Comparison of ENCODE assay signal across 13 cellular contexts in the genomic region with DNA sequence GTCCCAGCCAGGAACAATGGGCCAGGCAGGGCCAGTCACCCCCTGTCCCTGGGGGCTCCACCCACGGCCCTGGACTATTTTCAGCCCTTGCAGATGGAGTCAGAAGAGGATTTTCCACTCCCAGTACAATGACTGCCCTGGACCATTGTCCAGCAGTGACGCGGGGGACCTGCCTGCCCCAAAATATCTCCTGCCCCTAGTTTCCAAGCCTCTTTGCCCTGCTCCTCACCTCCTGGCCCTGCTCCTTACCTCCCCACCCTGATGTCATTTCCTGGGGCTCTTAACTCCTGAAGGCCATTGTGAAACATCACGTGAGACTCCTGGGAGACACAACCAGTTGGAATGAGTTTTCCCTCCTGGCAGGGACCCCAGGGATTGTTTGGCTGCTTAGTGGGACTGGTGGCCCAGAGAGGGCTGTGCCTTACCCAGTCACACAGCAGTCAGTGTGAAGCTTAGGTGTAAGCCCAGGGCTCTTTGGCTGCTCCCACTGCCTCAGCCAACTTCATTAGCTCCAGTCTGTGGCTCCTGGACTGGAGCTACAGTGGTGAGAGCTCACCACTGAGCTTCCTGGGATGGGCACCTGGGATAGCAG. TPM values are rescaled to one million over a fixed set of nuclear protein-coding genes. Genes with fewer than 3 reads are reported as not detected.
DNase-seq lines count a peak whose midpoint lies in the region; ATAC-seq, FAIRE-seq and TF ChIP-seq lines count a peak whose summit lies in the region.
"Had no signal": no experiment of that assay in that cellular context is flagged by ENCODE, and none has a peak within 500 bp of the region (broad histone marks: within the 10 kb centered on the region; RNA-seq: fewer than 3 reads in every experiment).

No MANE protein-coding gene starts in this region.

- in situ Hi-C loops in HepG2 (cut with HindIII; ENCODE audit: extremely low pct_ligation_motif_present, low pct_unique_long_range_greater_than_20kb) (loop anchor here (5.0 kb wide), 1 partner anchor 47 kb away; no protein-coding TSS in a partner anchor), transverse colon (cut with MboI; ENCODE audit: low pct_ligation_motif_present in 1 of 4, low pct_unique_long_range_greater_than_20kb in 1 of 4, low sequenced_read_pairs in 3 of 4) (loop anchor here in 1 of 4 donors (10.0 kb wide), 1 partner anchor 405 kb away; no protein-coding TSS in a partner anchor)

- no peak for FAIRE-seq in HepG2 (lab: Jason Lieb, UNC)

- H3K4me1 Mint-ChIP-seq in natural killer cell treated with Interleukin-12 subunit alpha and Interleukin-12 subunit beta and Interleukin-15 and Interleukin-18, amount 100 ng/mL, for 72 hours (ENCODE audit: low read depth in 2 of 2) = peaks cover 0 to 6% of the 10 kb centered on the region in 2 donors
- peaks cover 0 to 6% of the 10 kb centered on the region in 2 donors for H3K4me1 Mint-ChIP-seq in natural killer cell
- peaks cover 4% of the 10 kb centered on the region for H3K4me1 Mint-ChIP-seq in activated CD4-positive, alpha-beta memory T cell treated with anti-CD3 and anti-CD28 coated beads, Interleukin-2, amount 10 ng/mL, durations not matched to agents 7 days and 5 days

- intact Hi-C loops in natural killer cell (cut with micrococcal nuclease) (no loop called here), HepG2 (cut with micrococcal nuclease; ENCODE audit: unreplicated experiment) (no loop called here), aorta (cut with DNase I) (loop anchor here (2.0 to 10.0 kb wide), 4 partner anchors 49 to 415 kb away; no protein-coding TSS in a partner anchor), transverse colon (cut with DNase I; ENCODE audit: low total_unique reads) (loop anchor here (5.0 kb wide), 1 partner anchor 53 kb away; no protein-coding TSS in a partner anchor)

- no peaks in the 10 kb centered on the region for H3K9me3 Mint-ChIP-seq in natural killer cell treated with Interleukin-12 subunit alpha and Interleukin-12 subunit beta and Interleukin-15 and Interleukin-18, amount 100 ng/mL, for 72 hours
- no peaks in the 10 kb centered on the region for H3K9me3 Mint-ChIP-seq in natural killer cell
- no peaks in the 10 kb centered on the region for H3K9me3 Mint-ChIP-seq in activated CD4-positive, alpha-beta memory T cell treated with anti-CD3 and anti-CD28 coated beads, Interleukin-2, amount 10 ng/mL, durations not matched to agents 7 days and 5 days
- H3K9me3 Mint-ChIP-seq: GM23338 had no signal

- H3K4me3 Mint-ChIP-seq in natural killer cell treated with Interleukin-12 subunit alpha and Interleukin-12 subunit beta and Interleukin-15 and Interleukin-18, amount 100 ng/mL, for 72 hours = no peak overlapping the region
- no peak overlapping the region for H3K4me3 Mint-ChIP-seq in natural killer cell
- no peak overlapping the region for H3K4me3 Mint-ChIP-seq in activated CD4-positive, alpha-beta memory T cell treated with anti-CD3 and anti-CD28 coated beads, Interleukin-2, amount 10 ng/mL, durations not matched to agents 7 days and 5 days
- H3K4me3 Mint-ChIP-seq: brain, GM23338 had no signal

- POLR2A ChIA-PET in HepG2 (lab: Yijun Ruan, JAX) = no interaction called here
- POLR2A ChIA-PET in activated CD4-positive, alpha-beta memory T cell treated with anti-CD3 and anti-CD28 coated beads, Interleukin-2, amount 10 ng/mL, durations not matched to agents 7 days and 5 days (lab: Charles Lee) = no interaction called here

- no peak for TF ChIP-seq POLR2A in HepG2 (IDR thresholded peaks at IDR 0.05; ENCODE audit: insufficient read depth in 1 of 2, low read depth in 2 of 2, low read length in 2 of 2)
- TF ChIP-seq POLR2A in transverse colon (IDR thresholded peaks at IDR 0.05) = no peak

- H3K79me2 ChIP-seq in HepG2 (ENCODE audit: insufficient read depth, low read length) = no peaks in the 10 kb centered on the region

- peaks cover 0 to 5% of the 10 kb centered on the region in 2 donors for H3K27me3 Mint-ChIP-seq in natural killer cell treated with Interleukin-12 subunit alpha and Interleukin-12 subunit beta and Interleukin-15 and Interleukin-18, amount 100 ng/mL, for 72 hours
- H3K27me3 Mint-ChIP-seq in natural killer cell (ENCODE audit: low read depth in 2 of 2) = peaks cover 0 to 3% of the 10 kb centered on the region in 2 donors
- peaks cover 6% of the 10 kb centered on the region for H3K27me3 Mint-ChIP-seq in activated CD4-positive, alpha-beta memory T cell treated with anti-CD3 and anti-CD28 coated beads, Interleukin-2, amount 10 ng/mL, durations not matched to agents 7 days and 5 days

- H3K36me3 ChIP-seq in HepG2 (replicated peaks in 1 of 2; ENCODE audit: control insufficient read depth in 1 of 2, insufficient read depth in 2 of 2, low read length in 2 of 2) (no peaks in the 10 kb centered on the region), aorta (ENCODE audit: control insufficient read depth in 1 of 2, insufficient read depth in 2 of 2, low read length in 1 of 2) (no peaks in the 10 kb centered on the region), transverse colon (no peaks in the 10 kb centered on the region)

- peaks cover 36% of the 10 kb centered on the region for H3K4me1 ChIP-seq in HepG2 (ENCODE audit: insufficient read depth, low read length)
- H3K4me1 ChIP-seq in aorta (ENCODE audit: control insufficient read depth in 1 of 2, insufficient read depth in 2 of 2, low read length in 2 of 2) = no peaks in the 10 kb centered on the region
- peaks cover 0 to 4% (median 0%) of the 10 kb centered on the region in 4 donors for H3K4me1 ChIP-seq in transverse colon

- no peaks in the 10 kb centered on the region for H3K36me3 Mint-ChIP-seq in natural killer cell treated with Interleukin-12 subunit alpha and Interleukin-12 subunit beta and Interleukin-15 and Interleukin-18, amount 100 ng/mL, for 72 hours
- H3K36me3 Mint-ChIP-seq in natural killer cell = no peaks in the 10 kb centered on the region
- H3K36me3 Mint-ChIP-seq in activated CD4-positive, alpha-beta memory T cell treated with anti-CD3 and anti-CD28 coated beads, Interleukin-2, amount 10 ng/mL, durations not matched to agents 7 days and 5 days (ENCODE audit: low read depth) = no peaks in the 10 kb centered on the region
- H3K36me3 Mint-ChIP-seq: brain had no signal

- 58% methylated on average over 4 of the region's 4 CpGs for WGBS in HepG2 (ENCODE audit: low lambda C conversion rate)
- WGBS in aorta, 2 donors = 4 to 5% methylated on average over 4 of the region's 4 CpGs
- WGBS in transverse colon (ENCODE audit: low coverage in 1 of 2), 2 donors = 67 to 100% methylated on average over 1 to 4 of the region's 4 CpGs

- no peak for ATAC-seq in natural killer cell treated with Interleukin-12 subunit alpha and Interleukin-12 subunit beta and Interleukin-15 and Interleukin-18, amount 100 ng/mL, for 72 hours
- no peak for ATAC-seq in natural killer cell
- peak; percentile 14 for ATAC-seq in esophagus mucosa
- ATAC-seq in HepG2 = no peak
- peak; percentile 49 for ATAC-seq in aorta (ENCODE audit: low FRiP score)
- ATAC-seq in GM21825 (IDR thresholded peaks at IDR 0.05; ENCODE audit: unreplicated experiment) = no peak

- H3K4me3 ChIP-seq in HepG2 (replicated peaks in 1 of 3; ENCODE audit: insufficient read depth in 1 of 3, low read depth in 2 of 3, low read length in 3 of 3) (no peak overlapping the region), aorta (ENCODE audit: low read length in 2 of 2) (no peak overlapping the region), transverse colon (no peak overlapping the region)
- H3K4me3 ChIP-seq: GM23338 had no signal

- no peak for TF ChIP-seq CTCF in natural killer cell (IDR thresholded peaks at IDR 0.05)
- no peak for TF ChIP-seq CTCF in HepG2 (CRISPR knock-in tag; IDR thresholded peaks at IDR 0.05)
- no peak for TF ChIP-seq CTCF in transverse colon (IDR thresholded peaks at IDR 0.05)

- CTCF ChIA-PET in HepG2 (lab: Yijun Ruan, JAX; ENCODE audit: low intra/inter-chr PET ratio, low total read pairs) = no interaction called here
- CTCF ChIA-PET in activated CD4-positive, alpha-beta memory T cell treated with anti-CD3 and anti-CD28 coated beads, Interleukin-2, amount 10 ng/mL, durations not matched to agents 7 days and 5 days (lab: Charles Lee) = interaction anchor here (3.7 kb wide), 1 partner anchor 54 kb away, joined by 23 read pairs; no protein-coding TSS in a partner anchor

- no peak for TF ChIP-seq RAD21 in HepG2 (CRISPR knock-in tag; IDR thresholded peaks at IDR 0.05)

- no peak overlapping the region for H3K9ac ChIP-seq in HepG2 (ENCODE audit: insufficient read depth, low read depth, low read length)

- DNase-seq in natural killer cell treated with Interleukin-12 subunit alpha and Interleukin-12 subunit beta and Interleukin-15 and Interleukin-18, amount 100 ng/mL, for 72 hours (ENCODE audit: low spot score) = peak; percentile 56
- no peak for DNase-seq in natural killer cell
- DNase-seq in HepG2 (ENCODE audit: low spot score) = no peak
- peak; percentile 80 to 93 for DNase-seq in aorta
- DNase-seq in transverse colon = no peak
- DNase-seq in activated CD4-positive, alpha-beta memory T cell treated with anti-CD3 and anti-CD28 coated beads, Interleukin-2, amount 10 ng/mL, durations not matched to agents 7 days and 5 days = no peak
- DNase-seq: AML-193, GDM1, NCI-H2081 treated with DMSO at 0.1 percent for 48 hours had no signal

- no peaks in the 10 kb centered on the region for H3K27me3 ChIP-seq in HepG2 (ENCODE audit: control insufficient read depth in 1 of 2, insufficient read depth in 2 of 2, low read length in 2 of 2)
- no peaks in the 10 kb centered on the region for H3K27me3 ChIP-seq in aorta (ENCODE audit: control insufficient read depth in 1 of 2, insufficient read depth in 2 of 2, low read length in 1 of 2)
- no peaks in the 10 kb centered on the region for H3K27me3 ChIP-seq in transverse colon

- H3K4me2 ChIP-seq in HepG2 (ENCODE audit: low read depth, low read length) = no peak overlapping the region
- H3K4me2 ChIP-seq: GM23338 had no signal

- TF ChIP-seq EP300 in HepG2 (IDR thresholded peaks at IDR 0.05; ENCODE audit: low read depth in 2 of 2, low read length in 2 of 2) = no peak
- TF ChIP-seq EP300 in HepG2 (CRISPR knock-in tag; IDR thresholded peaks at IDR 0.05; ENCODE audit: borderline replicate concordance) = no peak
- TF ChIP-seq EP300 in transverse colon (IDR thresholded peaks at IDR 0.05; ENCODE audit: low read depth) = no peak

- H3K27ac ChIP-seq in HepG2 (ENCODE audit: extremely low read length, insufficient read depth, low read length) (no peak overlapping the region), aorta (ENCODE audit: low read depth in 1 of 2, low read length in 2 of 2) (peak overlapping the region in 1 of 2 donors; percentile 20), transverse colon (no peak overlapping the region)

- BruUV-seq in HepG2 (replicated peaks; lab: Mats Ljungman, UMichigan) = no TSS peak

- H3K9me3 ChIP-seq in HepG2 (ENCODE audit: low read length) (no peaks in the 10 kb centered on the region), aorta (ENCODE audit: control insufficient read depth, low read length) (no peaks in the 10 kb centered on the region), transverse colon (no peaks in the 10 kb centered on the region)

- H2AFZ ChIP-seq in HepG2 (ENCODE audit: low read length) = no peak overlapping the region
- H2AFZ ChIP-seq: GM23338 had no signal

- H4K20me1 ChIP-seq in HepG2 (ENCODE audit: insufficient read depth, low read length) = no peaks in the 10 kb centered on the region

- H3K27ac Mint-ChIP-seq in natural killer cell treated with Interleukin-12 subunit alpha and Interleukin-12 subunit beta and Interleukin-15 and Interleukin-18, amount 100 ng/mL, for 72 hours = no peak overlapping the region
- H3K27ac Mint-ChIP-seq in natural killer cell = no peak overlapping the region
- H3K27ac Mint-ChIP-seq in activated CD4-positive, alpha-beta memory T cell treated with anti-CD3 and anti-CD28 coated beads, Interleukin-2, amount 10 ng/mL, durations not matched to agents 7 days and 5 days = no peak overlapping the region
- H3K27ac Mint-ChIP-seq: brain, GM23338 had no signal

RNA-seq across cellular contexts. Expression of gene P2RY2, which starts 22.2 kb away (rescaled TPM):
- under 1 TPM in 1 of 2 donors, not detected in 1; 0.20 TPM for total RNA-seq in natural killer cell treated with Interleukin-12 subunit alpha and Interleukin-12 subunit beta and Interleukin-15 and Interleukin-18, amount 100 ng/mL, for 72 hours
- total RNA-seq in natural killer cell (1 to 10 TPM in 1 of 3 donors, under 1 TPM in 2; 0.27 to 1.0 (median 0.90) TPM), esophagus mucosa (44.3 TPM), HepG2 (2016; rRNA removed; fragmentation: Illumina TruSeq; extraction: Trizol) (3.0 and 3.1 TPM in 2 replicates), aorta (1 to 10 TPM; 2.9 to 3.9 TPM), transverse colon (10 to 100 TPM in 3 of 4 donors, 1 to 10 TPM in 1; 8.6 to 21.4 (median 12.6) TPM)
- 0.71 and 0.91 TPM in 2 replicates for total RNA-seq in HepG2 (2016; cell fraction: cytosol; rRNA removed; fragmentation: Illumina TruSeq; extraction: Trizol; ENCODE audit: low read depth)
- total RNA-seq in HepG2 (2016; cell fraction: insoluble cytoplasmic fraction; rRNA removed; fragmentation: Illumina TruSeq; extraction: Trizol) = 2.6 and 3.4 TPM in 2 replicates
- total RNA-seq in HepG2 (2016; cell fraction: membrane; rRNA removed; fragmentation: Illumina TruSeq; extraction: Trizol) = 2.5 and 3.7 TPM in 2 replicates
- total RNA-seq in HepG2 (2016; cell fraction: nucleus; rRNA removed; fragmentation: Illumina TruSeq; extraction: Trizol) = 2.9 and 3.2 TPM in 2 replicates
- polyA plus RNA-seq in HepG2 (2011; rRNA removed) (0.95 and 1.6 TPM in 2 replicates), aorta (under 1 TPM; 0.50 to 0.54 TPM)
- 1.0 and 1.1 TPM in 2 replicates for polyA plus RNA-seq in HepG2 (2011; cell fraction: cytosol; rRNA removed)
- 1.6 TPM in 2 replicates for polyA plus RNA-seq in HepG2 (2011; cell fraction: nucleus; rRNA removed)
- polyA plus RNA-seq in HepG2 (2012) = 0.24 and 0.47 TPM in 2 replicates
- 0.67 and 1.3 TPM in 2 replicates for polyA plus RNA-seq in HepG2 (2016; cell fraction: cytosol; fragmentation: Illumina TruSeq; extraction: Trizol; ENCODE audit: low read depth)
- 2.5 and 3.0 TPM in 2 replicates for polyA plus RNA-seq in HepG2 (2016; cell fraction: insoluble cytoplasmic fraction; fragmentation: Illumina TruSeq; extraction: Trizol; ENCODE audit: low read depth)
- polyA plus RNA-seq in HepG2 (2016; cell fraction: membrane; fragmentation: Illumina TruSeq; extraction: Trizol; ENCODE audit: low read depth) = 2.0 and 2.3 TPM in 2 replicates
- polyA plus RNA-seq in HepG2 (2016; cell fraction: nucleus; fragmentation: Illumina TruSeq; extraction: Trizol; ENCODE audit: insufficient read depth, low read depth) = 2.1 and 3.2 TPM in 2 replicates
- 1.4 and 2.5 TPM in 2 replicates for polyA minus RNA-seq in HepG2 (2011; rRNA and poly(A)+ RNA removed; ENCODE audit: low replicate concordance)
- polyA minus RNA-seq in HepG2 (2011; cell fraction: cytosol; rRNA and poly(A)+ RNA removed) = 0.49 and 1.5 TPM in 2 replicates
- polyA minus RNA-seq in HepG2 (2011; cell fraction: nucleus; rRNA and poly(A)+ RNA removed) = 0.77 and 1.1 TPM in 2 replicates
- total RNA-seq in activated CD4-positive, alpha-beta memory T cell treated with anti-CD3 and anti-CD28 coated beads, Interleukin-2, amount 10 ng/mL, durations not matched to agents 7 days and 5 days = not detected

RNA-seq across cellular contexts. Expression of gene P2RY6, which starts 31.9 kb away (rescaled TPM):
- total RNA-seq in natural killer cell treated with Interleukin-12 subunit alpha and Interleukin-12 subunit beta and Interleukin-15 and Interleukin-18, amount 100 ng/mL, for 72 hours = not detected
- total RNA-seq in natural killer cell = under 1 TPM in 2 of 3 donors, not detected in 1; 0.24 to 0.40 TPM
- total RNA-seq in esophagus mucosa = 1.0 TPM
- 0.11 and 0.29 TPM in 2 replicates for total RNA-seq in HepG2 (2016; rRNA removed; fragmentation: Illumina TruSeq; extraction: Trizol)
- total RNA-seq in HepG2 (2016; cell fraction: cytosol; rRNA removed; fragmentation: Illumina TruSeq; extraction: Trizol; ENCODE audit: low read depth) = 0.10 TPM in 1 of 2 replicates, not detected in the other
- total RNA-seq in HepG2 (2016; cell fraction: insoluble cytoplasmic fraction; rRNA removed; fragmentation: Illumina TruSeq; extraction: Trizol) = 0.13 and 0.27 TPM in 2 replicates
- total RNA-seq in HepG2 (2016; cell fraction: membrane; rRNA removed; fragmentation: Illumina TruSeq; extraction: Trizol) = not detected in 2 replicates
- total RNA-seq in HepG2 (2016; cell fraction: nucleus; rRNA removed; fragmentation: Illumina TruSeq; extraction: Trizol) = not detected in 2 replicates
- polyA plus RNA-seq in HepG2 (2011; rRNA removed) = 0.09 and 0.29 TPM in 2 replicates
- 0.10 and 0.12 TPM in 2 replicates for polyA plus RNA-seq in HepG2 (2011; cell fraction: cytosol; rRNA removed)
- polyA plus RNA-seq in HepG2 (2011; cell fraction: nucleus; rRNA removed) = 0.05 and 0.35 TPM in 2 replicates
- polyA plus RNA-seq in HepG2 (2012) = 0.24 TPM in 1 of 2 replicates, not detected in the other
- polyA plus RNA-seq in HepG2 (2016; cell fraction: cytosol; fragmentation: Illumina TruSeq; extraction: Trizol; ENCODE audit: low read depth) = 0.05 and 0.06 TPM in 2 replicates
- 0.10 and 0.20 TPM in 2 replicates for polyA plus RNA-seq in HepG2 (2016; cell fraction: insoluble cytoplasmic fraction; fragmentation: Illumina TruSeq; extraction: Trizol; ENCODE audit: low read depth)
- polyA plus RNA-seq in HepG2 (2016; cell fraction: membrane; fragmentation: Illumina TruSeq; extraction: Trizol; ENCODE audit: low read depth) = 0.10 and 0.17 TPM in 2 replicates
- polyA plus RNA-seq in HepG2 (2016; cell fraction: nucleus; fragmentation: Illumina TruSeq; extraction: Trizol; ENCODE audit: insufficient read depth, low read depth) = 0.36 and 0.41 TPM in 2 replicates
- 0.40 and 1.7 TPM in 2 replicates for polyA minus RNA-seq in HepG2 (2011; rRNA and poly(A)+ RNA removed; ENCODE audit: low replicate concordance)
- polyA minus RNA-seq in HepG2 (2011; cell fraction: cytosol; rRNA and poly(A)+ RNA removed) = not detected in 2 replicates
- 0.12 and 0.26 TPM in 2 replicates for polyA minus RNA-seq in HepG2 (2011; cell fraction: nucleus; rRNA and poly(A)+ RNA removed)
- total RNA-seq in aorta = 10 to 100 TPM in 1 of 2 donors, 1 to 10 TPM in 1; 6.1 to 12.0 TPM
- polyA plus RNA-seq in aorta = 1 to 10 TPM; 2.5 to 4.4 TPM
- 1 to 10 TPM in 3 of 4 donors, not detected in 1; 1.1 to 1.6 (median 1.4) TPM for total RNA-seq in transverse colon
- not detected for total RNA-seq in activated CD4-positive, alpha-beta memory T cell treated with anti-CD3 and anti-CD28 coated beads, Interleukin-2, amount 10 ng/mL, durations not matched to agents 7 days and 5 days
- total RNA-seq: GM23338 had no signal
- polyA plus RNA-seq: GM23338 had no signal

Comparison
In these comparisons a context has a peak if more than half of its experiments do, and no peak if none do; other contexts are left out.
1. DNase-seq: peak in natural killer cell treated with Interleukin-12 subunit alpha and Interleukin-12 subunit beta and Interleukin-15 and Interleukin-18, amount 100 ng/mL, for 72 hours (single experiment) and aorta (2 of 2); none in natural killer cell (single experiment), HepG2 (single experiment), transverse colon (single experiment) and activated CD4-positive, alpha-beta memory T cell treated with anti-CD3 and anti-CD28 coated beads, Interleukin-2, amount 10 ng/mL, durations not matched to agents 7 days and 5 days (single experiment).
2. ATAC-seq: peak in esophagus mucosa (single experiment) and aorta (single experiment); none in natural killer cell treated with Interleukin-12 subunit alpha and Interleukin-12 subunit beta and Interleukin-15 and Interleukin-18, amount 100 ng/mL, for 72 hours (0 of 2), natural killer cell (0 of 3), HepG2 (single experiment) and GM21825 (single experiment).
3. intact Hi-C loops: an anchor here in aorta (2.0 to 10.0 kb wide) and transverse colon (5.0 kb wide); none called in natural killer cell and HepG2.